Comparison of ENCODE assay signal across 1 cellular context in genomic region chr12:109052415-109053323, GRCh38.
A peak's percentile ranks its signal among the peaks of the same experiment; 100 is the strongest.
TF ChIP-seq lines count a peak whose summit lies in the region.

Gene USP30 (plus strand): TSS chr12:109052576. CDS start chr12:109052679, 103 bp downstream.

TF ChIP-seq in HEK293, 187 proteins besides CTCF, POLR2A, EP300 and RAD21 (continued from another document and continues in another):
- TF ChIP-seq PRDM4 (tag by site-specific recombination; IDR thresholded peaks at IDR 0.05): peak; percentile 62
- TF ChIP-seq ZNF529 (tag by site-specific recombination; IDR thresholded peaks at IDR 0.05; ENCODE audit: insufficient replicate concordance): no peak
- TF ChIP-seq ZNF624 (tag by site-specific recombination; IDR thresholded peaks at IDR 0.05): 0 out of 2 replicates have a peak, but pooled peaks have one; percentile 50
- TF ChIP-seq ZNF571 (tag by site-specific recombination; IDR thresholded peaks at IDR 0.05): no peak
- TF ChIP-seq ZNF214 (tag by site-specific recombination; IDR thresholded peaks at IDR 0.05; ENCODE audit: borderline replicate concordance): no peak
- TF ChIP-seq ZNF133 (tag by site-specific recombination; IDR thresholded peaks at IDR 0.05): no peak
- TF ChIP-seq ZNF521 (tag by site-specific recombination; IDR thresholded peaks at IDR 0.05): no peak
- 0 out of 2 replicates have a peak, but pooled peaks have one; percentile 69 for TF ChIP-seq ZNF701 (tag by site-specific recombination; IDR thresholded peaks at IDR 0.05)
- no peak for TF ChIP-seq ZBTB1 (tag by site-specific recombination; IDR thresholded peaks at IDR 0.05)
- peak; percentile 46 for TF ChIP-seq ZNF623 (tag by site-specific recombination; IDR thresholded peaks at IDR 0.05)
- 0 out of 2 replicates have a peak, but pooled peaks have one; percentile 64 for TF ChIP-seq ZNF221 (tag by site-specific recombination; IDR thresholded peaks at IDR 0.05; ENCODE audit: borderline replicate concordance)
- TF ChIP-seq BCL11A (tag by site-specific recombination; IDR thresholded peaks at IDR 0.05; ENCODE audit: low read depth): no peak
- peak; percentile 93 for TF ChIP-seq ZIC2 (tag by site-specific recombination; IDR thresholded peaks at IDR 0.05)
- 0 out of 2 replicates have a peak, but pooled peaks have one; percentile 32 for TF ChIP-seq ZNF169 (tag by site-specific recombination; IDR thresholded peaks at IDR 0.05)
- no peak for TF ChIP-seq ELK4 (IDR thresholded peaks at IDR 0.05; ENCODE audit: borderline replicate concordance, low read depth, low read length)
- TF ChIP-seq ZNF704 (tag by site-specific recombination; IDR thresholded peaks at IDR 0.05): no peak
- peak; percentile 54; the same call in 1 of the 2 replicates for TF ChIP-seq ZNF596 (tag by site-specific recombination; IDR thresholded peaks at IDR 0.05)
- peak; percentile 86 for TF ChIP-seq SP3 (tag by site-specific recombination; IDR thresholded peaks at IDR 0.05)
- TF ChIP-seq ZNF18 (tag by site-specific recombination; IDR thresholded peaks at IDR 0.05): peak; percentile 34; the same call in 1 of the 2 replicates
- TF ChIP-seq ZNF585B (tag by site-specific recombination; IDR thresholded peaks at IDR 0.05): no peak
- peak; percentile 83 for TF ChIP-seq REST (tag by site-specific recombination; IDR thresholded peaks at IDR 0.05)
- TF ChIP-seq ZNF626 (tag by site-specific recombination; IDR thresholded peaks at IDR 0.05): peak; percentile 83; the same call in 1 of the 2 replicates
- TF ChIP-seq ZFP41 (tag by site-specific recombination; IDR thresholded peaks at IDR 0.05; ENCODE audit: borderline replicate concordance): 0 out of 2 replicates have a peak, but pooled peaks have one; percentile 74
- TF ChIP-seq ZNF394 (tag by site-specific recombination; IDR thresholded peaks at IDR 0.05; ENCODE audit: borderline replicate concordance): peak; percentile 81; the same call in 1 of the 2 replicates
- no peak for TF ChIP-seq ZNF292 (tag by site-specific recombination; IDR thresholded peaks at IDR 0.05; ENCODE audit: borderline replicate concordance, low read depth)
- no peak for TF ChIP-seq ZNF19 (tag by site-specific recombination; IDR thresholded peaks at IDR 0.05; ENCODE audit: low read depth)
- 0 out of 2 replicates have a peak, but pooled peaks have one; percentile 60 for TF ChIP-seq AEBP2 (tag by site-specific recombination; IDR thresholded peaks at IDR 0.05; ENCODE audit: borderline replicate concordance)
- TF ChIP-seq ZNF558 (tag by site-specific recombination; IDR thresholded peaks at IDR 0.05): peak; percentile 35; the same call in 1 of the 2 replicates
- TF ChIP-seq ZNF404 (tag by site-specific recombination; IDR thresholded peaks at IDR 0.05): no peak
- no peak for TF ChIP-seq ZNF23 (tag by site-specific recombination; IDR thresholded peaks at IDR 0.05; ENCODE audit: borderline replicate concordance)
- TF ChIP-seq ZNF140 (tag by site-specific recombination; IDR thresholded peaks at IDR 0.05): no peak
- TF ChIP-seq INSM2 (tag by site-specific recombination; IDR thresholded peaks at IDR 0.05): peak; percentile 96
- TF ChIP-seq HOXA7 (CRISPR knock-in tag; IDR thresholded peaks at IDR 0.05; ENCODE audit: borderline replicate concordance): no peak
- peak; percentile 93 for TF ChIP-seq ZNF580 (tag by site-specific recombination; IDR thresholded peaks at IDR 0.05)
- no peak for TF ChIP-seq RBAK (tag by site-specific recombination; IDR thresholded peaks at IDR 0.05)
- TF ChIP-seq ZBTB8A (tag by site-specific recombination; IDR thresholded peaks at IDR 0.05): peak; percentile 67
- no peak for TF ChIP-seq ATF2 (tag by site-specific recombination; IDR thresholded peaks at IDR 0.05; ENCODE audit: low read depth)
- peak; percentile 86 for TF ChIP-seq KLF10 (tag by site-specific recombination; IDR thresholded peaks at IDR 0.05)
- 0 out of 2 replicates have a peak, but pooled peaks have one; percentile 38 for TF ChIP-seq FEZF1 (tag by site-specific recombination; IDR thresholded peaks at IDR 0.05)
- TF ChIP-seq KLF17 (tag by site-specific recombination; IDR thresholded peaks at IDR 0.05): peak; percentile 98
- TF ChIP-seq ZNF146 (tag by site-specific recombination; IDR thresholded peaks at IDR 0.05): peak; percentile 62; the same call in 1 of the 2 replicates
- peak; percentile 96 for TF ChIP-seq SALL2 (tag by site-specific recombination; IDR thresholded peaks at IDR 0.05; ENCODE audit: borderline replicate concordance)
- no peak for TF ChIP-seq ZNF658 (tag by site-specific recombination; IDR thresholded peaks at IDR 0.05)
- TF ChIP-seq MEIS1 (CRISPR knock-in tag; IDR thresholded peaks at IDR 0.05; ENCODE audit: borderline replicate concordance): no peak
- TF ChIP-seq ZBTB6 (tag by site-specific recombination; IDR thresholded peaks at IDR 0.05): peak; percentile 50; the same call in 1 of the 2 replicates
- TF ChIP-seq ZNF174 (tag by site-specific recombination; IDR thresholded peaks at IDR 0.05): 0 out of 2 replicates have a peak, but pooled peaks have one; percentile 65
- no peak for TF ChIP-seq ZNF311 (tag by site-specific recombination; IDR thresholded peaks at IDR 0.05; ENCODE audit: borderline replicate concordance)
